Comparison of ENCODE assay signal across 17 cellular contexts in genomic region chr4:149292422-149293055, GRCh38.
"Had no signal": no experiment of that assay in that cellular context is flagged by ENCODE, and none has a peak within 500 bp of the region (broad histone marks: within the 10 kb centered on the region; RNA-seq: fewer than 3 reads in every experiment).

No MANE protein-coding gene starts in this region.

- H3K27ac ChIP-seq: body of pancreas, foreskin keratinocyte, left lung, parathyroid adenoma, skin epidermis, tibial artery, vagina had no signal

- H3K9ac ChIP-seq: parathyroid adenoma had no signal

- ATAC-seq: body of pancreas, foreskin keratinocyte, left lung had no signal

- H3K4me1 Mint-ChIP-seq: activated CD4-positive, alpha-beta T cell treated with anti-CD3 and anti-CD28 coated beads, Interleukin-2, amount 10 ng/mL, durations not matched to agents 7 days and 5 days; central memory CD8-positive, alpha-beta T cell; endodermal cell had no signal

- H3K4me3 Mint-ChIP-seq: activated CD4-positive, alpha-beta T cell treated with anti-CD3 and anti-CD28 coated beads, Interleukin-2, amount 10 ng/mL, durations not matched to agents 7 days and 5 days; central memory CD8-positive, alpha-beta T cell; dendritic cell treated with granulocyte-macrophage colony-stimulating factor and Interleukin-4, amounts not matched to agents 40 ng/mL and 50 ng/mL, for 4 days; endodermal cell had no signal

- H3K4me1 ChIP-seq: body of pancreas, foreskin keratinocyte, left lung, tibial artery, vagina had no signal

- H3K27me3 Mint-ChIP-seq: activated CD4-positive, alpha-beta T cell treated with anti-CD3 and anti-CD28 coated beads, Interleukin-2, amount 10 ng/mL, durations not matched to agents 7 days and 5 days; central memory CD8-positive, alpha-beta T cell; dendritic cell treated with granulocyte-macrophage colony-stimulating factor and Interleukin-4, amounts not matched to agents 40 ng/mL and 50 ng/mL, for 4 days had no signal

- H3K9me3 Mint-ChIP-seq: activated CD4-positive, alpha-beta T cell treated with anti-CD3 and anti-CD28 coated beads, Interleukin-2, amount 10 ng/mL, durations not matched to agents 7 days and 5 days; activated T-helper 2 cell treated with anti-CD3 and anti-CD28 coated beads, Interferon-gamma antibody, Interleukin-2, Interleukin-4, amounts not matched to agents 10 μg/mL and 5 μg/mL and 100 μg/mL, durations not matched to agents 14 hours and 24 hours and 36 hours; central memory CD8-positive, alpha-beta T cell; endodermal cell had no signal

- H3K9me3 ChIP-seq: body of pancreas, left lung, vagina had no signal

- H3K79me2 ChIP-seq: parathyroid adenoma had no signal

- H3K27me3 ChIP-seq: body of pancreas, foreskin keratinocyte, left lung, tibial artery, vagina had no signal

- H3K36me3 ChIP-seq: left lung, tibial artery, vagina had no signal

- H2AFZ ChIP-seq: parathyroid adenoma had no signal

- H3K27ac Mint-ChIP-seq: activated CD4-positive, alpha-beta T cell treated with anti-CD3 and anti-CD28 coated beads, Interleukin-2, amount 10 ng/mL, durations not matched to agents 7 days and 5 days; activated T-helper 2 cell treated with anti-CD3 and anti-CD28 coated beads, Interferon-gamma antibody, Interleukin-2, Interleukin-4, amounts not matched to agents 10 μg/mL and 5 μg/mL and 100 μg/mL, durations not matched to agents 14 hours and 24 hours and 36 hours; dendritic cell treated with granulocyte-macrophage colony-stimulating factor and Interleukin-4, amounts not matched to agents 40 ng/mL and 50 ng/mL, for 4 days; endodermal cell had no signal

- DNase-seq: activated CD4-positive, alpha-beta T cell treated with anti-CD3 and anti-CD28 coated beads, Interleukin-2, amount 10 ng/mL, durations not matched to agents 7 days and 5 days; activated CD4-positive, CD25-positive, alpha-beta regulatory T cell; activated CD8-positive, alpha-beta memory T cell treated with anti-CD3 and anti-CD28 coated beads for 24 hours; activated naive CD4-positive, alpha-beta T cell treated with anti-CD3 and anti-CD28 coated beads, Interleukin-2, amount 50 U/mL, for 16 hours; body of pancreas; endodermal cell; foreskin keratinocyte; head of caudate nucleus; left lung; T-helper 2 cell; tibial artery had no signal

- H3K4me3 ChIP-seq: body of pancreas, left lung, skin epidermis, tibial artery, vagina had no signal
